1 cellular context compared by ENCODE assay signal in genomic region chr5:160357861-160358411, GRCh38.
TF ChIP-seq lines count a peak whose summit lies in the region.

No MANE protein-coding gene starts in this region.

TF ChIP-seq in WTC11, 78 proteins besides CTCF, POLR2A, EP300 and RAD21 (continued from another document):
- TF ChIP-seq ZNF281 (CRISPR knock-in tag; IDR thresholded peaks at IDR 0.05), result no peak
- TF ChIP-seq ZNF423 (CRISPR knock-in tag; IDR thresholded peaks at IDR 0.05), result no peak
- TF ChIP-seq TP53 (CRISPR knock-in tag; IDR thresholded peaks at IDR 0.05), result no peak
- no peak for TF ChIP-seq FOXK1 (CRISPR knock-in tag; IDR thresholded peaks at IDR 0.05)
- no peak for TF ChIP-seq RORB (CRISPR knock-in tag; IDR thresholded peaks at IDR 0.05)
- TF ChIP-seq ZNF396 (CRISPR knock-in tag; IDR thresholded peaks at IDR 0.05; ENCODE audit: borderline replicate concordance), result no peak
- no peak for TF ChIP-seq IRF1 (CRISPR knock-in tag; IDR thresholded peaks at IDR 0.05)
- TF ChIP-seq, protein P1, sequence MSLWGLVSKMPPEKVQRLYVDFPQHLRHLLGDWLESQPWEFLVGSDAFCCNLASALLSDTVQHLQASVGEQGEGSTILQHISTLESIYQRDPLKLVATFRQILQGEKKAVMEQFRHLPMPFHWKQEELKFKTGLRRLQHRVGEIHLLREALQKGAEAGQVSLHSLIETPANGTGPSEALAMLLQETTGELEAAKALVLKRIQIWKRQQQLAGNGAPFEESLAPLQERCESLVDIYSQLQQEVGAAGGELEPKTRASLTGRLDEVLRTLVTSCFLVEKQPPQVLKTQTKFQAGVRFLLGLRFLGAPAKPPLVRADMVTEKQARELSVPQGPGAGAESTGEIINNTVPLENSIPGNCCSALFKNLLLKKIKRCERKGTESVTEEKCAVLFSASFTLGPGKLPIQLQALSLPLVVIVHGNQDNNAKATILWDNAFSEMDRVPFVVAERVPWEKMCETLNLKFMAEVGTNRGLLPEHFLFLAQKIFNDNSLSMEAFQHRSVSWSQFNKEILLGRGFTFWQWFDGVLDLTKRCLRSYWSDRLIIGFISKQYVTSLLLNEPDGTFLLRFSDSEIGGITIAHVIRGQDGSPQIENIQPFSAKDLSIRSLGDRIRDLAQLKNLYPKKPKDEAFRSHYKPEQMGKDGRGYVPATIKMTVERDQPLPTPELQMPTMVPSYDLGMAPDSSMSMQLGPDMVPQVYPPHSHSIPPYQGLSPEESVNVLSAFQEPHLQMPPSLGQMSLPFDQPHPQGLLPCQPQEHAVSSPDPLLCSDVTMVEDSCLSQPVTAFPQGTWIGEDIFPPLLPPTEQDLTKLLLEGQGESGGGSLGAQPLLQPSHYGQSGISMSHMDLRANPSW (CRISPR knock-in tag; conservative IDR thresholded peaks at IDR 0.05; ENCODE audit: low read depth), result no peak
- no peak for TF ChIP-seq FOXP4 (CRISPR knock-in tag; IDR thresholded peaks at IDR 0.05)
- TF ChIP-seq ZNF138 (CRISPR knock-in tag; conservative IDR thresholded peaks at IDR 0.05), result no peak
- TF ChIP-seq, protein P2, sequence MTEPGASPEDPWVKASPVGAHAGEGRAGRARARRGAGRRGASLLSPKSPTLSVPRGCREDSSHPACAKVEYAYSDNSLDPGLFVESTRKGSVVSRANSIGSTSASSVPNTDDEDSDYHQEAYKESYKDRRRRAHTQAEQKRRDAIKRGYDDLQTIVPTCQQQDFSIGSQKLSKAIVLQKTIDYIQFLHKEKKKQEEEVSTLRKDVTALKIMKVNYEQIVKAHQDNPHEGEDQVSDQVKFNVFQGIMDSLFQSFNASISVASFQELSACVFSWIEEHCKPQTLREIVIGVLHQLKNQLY (CRISPR knock-in tag; IDR thresholded peaks at IDR 0.05), result no peak
- no peak for TF ChIP-seq ATF1 (CRISPR knock-in tag; IDR thresholded peaks at IDR 0.05)
- TF ChIP-seq ETV6 (CRISPR knock-in tag; IDR thresholded peaks at IDR 0.05), result no peak
- no peak for TF ChIP-seq NR1H2 (CRISPR knock-in tag; IDR thresholded peaks at IDR 0.05)
- TF ChIP-seq HMGXB4 (CRISPR knock-in tag; IDR thresholded peaks at IDR 0.05), result no peak
- TF ChIP-seq NR3C1 (CRISPR knock-in tag; conservative IDR thresholded peaks at IDR 0.05; ENCODE audit: low read depth), result no peak
TF ChIP-seq in WTC11: peak in this region for 0.
